In genomic region chr16:22194707-22195444, GRCh38 we compare ENCODE assay signal across 10 cellular contexts. TPM values are rescaled to one million over a fixed set of nuclear protein-coding genes. Genes with fewer than 3 reads are reported as not detected.
DNase-seq lines count a peak whose midpoint lies in the region; ATAC-seq, FAIRE-seq and TF ChIP-seq lines count a peak whose summit lies in the region.
"Had no signal": no experiment of that assay in that cellular context is flagged by ENCODE, and none has a peak within 500 bp of the region (broad histone marks: within the 10 kb centered on the region; RNA-seq: fewer than 3 reads in every experiment).

No MANE protein-coding gene starts in this region.

- H3K4me1 Mint-ChIP-seq in IgD-negative memory B cell = peaks cover 45 to 48% (median 46%) of the 10 kb centered on the region in 3 donors
- H3K4me1 Mint-ChIP-seq in natural killer cell treated with Interleukin-12 subunit alpha and Interleukin-12 subunit beta and Interleukin-15 and Interleukin-18, amount 100 ng/mL, for 72 hours (ENCODE audit: low read depth in 2 of 2) = peaks cover 43 to 52% of the 10 kb centered on the region in 2 donors

- no peaks in the 10 kb centered on the region for H3K27me3 ChIP-seq in K562 (ENCODE audit: control insufficient read depth in 2 of 2, insufficient read depth in 2 of 2, low read length in 2 of 2)

- H3K36me3 Mint-ChIP-seq in IgD-negative memory B cell = no peaks in the 10 kb centered on the region
- no peaks in the 10 kb centered on the region for H3K36me3 Mint-ChIP-seq in natural killer cell treated with Interleukin-12 subunit alpha and Interleukin-12 subunit beta and Interleukin-15 and Interleukin-18, amount 100 ng/mL, for 72 hours

- in situ Hi-C loops in K562 (cut with MboI) = no loop called here

- peak overlapping the region; percentile 34; the same call in 2 of the 3 replicates for H3K4me2 ChIP-seq in A549
- H3K4me2 ChIP-seq in K562 (ENCODE audit: insufficient read depth, low read length) = peak overlapping the region; percentile 93; the same call in 1 of the 2 replicates

- FAIRE-seq in A549 (lab: Jason Lieb, UNC) = no peak
- FAIRE-seq in K562 (lab: Jason Lieb, UNC) = no peak

- no TSS peak for BruUV-seq in K562 (replicated peaks; lab: Mats Ljungman, UMichigan)

- H3K9me3 ChIP-seq in A549 (no peaks in the 10 kb centered on the region), K562 (replicated peaks; ENCODE audit: control insufficient read depth, insufficient read depth, low read depth, low read length) (no peaks in the 10 kb centered on the region)

- TF ChIP-seq CTCF in A549 (IDR thresholded peaks at IDR 0.05) (no peak), K562 (IDR thresholded peaks at IDR 0.05 in 2 of 3, conservative IDR thresholded peaks at IDR 0.05 in 1 of 3; ENCODE audit: insufficient read depth in 2 of 3, low read depth in 1 of 3, low read length in 3 of 3) (no peak)

- H3K4me1 ChIP-seq in A549 = peaks cover 18% of the 10 kb centered on the region
- peaks cover 23 to 24% of the 10 kb centered on the region in 2 experiments; a peak in 4 of 5 replicates for H3K4me1 ChIP-seq in K562 (replicated peaks in 1 of 2; ENCODE audit: control insufficient read depth in 2 of 2, insufficient read depth in 2 of 2, low read length in 2 of 2)

- peak overlapping the region; percentile 94 to 100 (median 100) for H3K27ac Mint-ChIP-seq in IgD-negative memory B cell
- H3K27ac Mint-ChIP-seq in natural killer cell treated with Interleukin-12 subunit alpha and Interleukin-12 subunit beta and Interleukin-15 and Interleukin-18, amount 100 ng/mL, for 72 hours = peak overlapping the region; percentile 93 to 96

- TF ChIP-seq EP300 in A549 (IDR thresholded peaks at IDR 0.05) = no peak
- TF ChIP-seq EP300 in K562 (IDR thresholded peaks at IDR 0.05; ENCODE audit: low read length) = no peak

- H3K9ac ChIP-seq in K562 (ENCODE audit: insufficient read depth in 1 of 2, low read depth in 2 of 2, low read length in 2 of 2) = peak overlapping the region; percentile 16 to 59; a peak in 1 of 4 replicates

- H4K20me1 ChIP-seq in K562 (replicated peaks; ENCODE audit: control insufficient read depth, insufficient read depth, low read length) = no peaks in the 10 kb centered on the region

- WGBS in A549 (ENCODE audit: missing lambda C conversion rate) = 63% methylated on average over 9 of the region's 9 CpGs
- 60% methylated on average over 9 of the region's 9 CpGs for WGBS in K562 (ENCODE audit: insufficient coverage, low coverage, missing lambda C conversion rate)

- H3K4me3 Mint-ChIP-seq in IgD-negative memory B cell = peak overlapping the region; percentile 79 to 97 (median 92)
- peak overlapping the region; percentile 73 for H3K4me3 Mint-ChIP-seq in natural killer cell treated with Interleukin-12 subunit alpha and Interleukin-12 subunit beta and Interleukin-15 and Interleukin-18, amount 100 ng/mL, for 72 hours

- no peak for TF ChIP-seq POLR2A in A549 (IDR thresholded peaks at IDR 0.05; ENCODE audit: low read length)
- no peak for TF ChIP-seq POLR2A in K562 (conservative IDR thresholded peaks at IDR 0.05)

- intact Hi-C loops in K562 (cut with micrococcal nuclease) = loop anchor here (5.0 kb wide), 2 partner anchors 177 to 1038 kb away; partner anchors contain the start of genes CDR2 and LDAF1

- H3K27ac ChIP-seq in A549 = no peak overlapping the region
- H3K27ac ChIP-seq in K562 (ENCODE audit: extremely low read depth, low read depth, low read length) = 0 out of 3 replicates have a peak overlapping the region, but pooled peaks have one; percentile 20

- peaks cover 2% of the 10 kb centered on the region for H3K27me3 Mint-ChIP-seq in IgD-negative memory B cell
- H3K27me3 Mint-ChIP-seq in natural killer cell treated with Interleukin-12 subunit alpha and Interleukin-12 subunit beta and Interleukin-15 and Interleukin-18, amount 100 ng/mL, for 72 hours = no peaks in the 10 kb centered on the region

- CTCF ChIA-PET in A549 (lab: Yijun Ruan, JAX) (interaction anchor here (0.6 to 24.4 kb wide), 9 partner anchors 13 to 1491 kb away, joined by 3 to 320 read pairs (median 4); partner anchors contain the start of genes EEF2K and POLR3E), K562 (lab: Yijun Ruan, JAX; ENCODE audit: low intra/inter-chr PET ratio) (interaction anchor here (3.1 kb wide), 1 partner anchor 102 kb away, joined by 49 read pairs; the partner anchor contains the start of gene POLR3E)

- DNase-seq in A549 (ENCODE audit: low read depth in 1 of 2, low spot score in 1 of 2) = no peak
- DNase-seq in K562 (ENCODE audit: extremely low read depth in 1 of 4, low spot score in 3 of 4) = peak in 1 of 4 experiments; percentile 43
- no peak for DNase-seq in natural killer cell treated with Interleukin-12 subunit alpha and Interleukin-12 subunit beta and Interleukin-15 and Interleukin-18, amount 100 ng/mL, for 72 hours (ENCODE audit: low spot score)
- DNase-seq in KG1 (lab: John Stamatoyannopoulos, UW) = no peak
- no peak for DNase-seq in putamen (ENCODE audit: low spot score)

- H3K9me1 ChIP-seq in K562 (ENCODE audit: control insufficient read depth, insufficient read depth, low read length) = no peaks in the 10 kb centered on the region

- peaks cover 0 to 6% (median 2%) of the 10 kb centered on the region in 3 donors for H3K9me3 Mint-ChIP-seq in IgD-negative memory B cell
- peaks cover 7% of the 10 kb centered on the region for H3K9me3 Mint-ChIP-seq in natural killer cell treated with Interleukin-12 subunit alpha and Interleukin-12 subunit beta and Interleukin-15 and Interleukin-18, amount 100 ng/mL, for 72 hours

- ATAC-seq in A549 (no peak), K562 (no peak), HG03135 (IDR thresholded peaks at IDR 0.05; ENCODE audit: unreplicated experiment) (no peak), GM19023 (IDR thresholded peaks at IDR 0.05; ENCODE audit: unreplicated experiment) (no peak)
- ATAC-seq in natural killer cell treated with Interleukin-12 subunit alpha and Interleukin-12 subunit beta and Interleukin-15 and Interleukin-18, amount 100 ng/mL, for 72 hours = no peak

- H3K79me2 ChIP-seq in K562 (ENCODE audit: control insufficient read depth, insufficient read depth, low read length) = no peaks in the 10 kb centered on the region; the same call in 2 of the 3 replicates

- H3K36me3 ChIP-seq in K562 (ENCODE audit: control insufficient read depth, insufficient read depth, low read length) = no peaks in the 10 kb centered on the region; the same call in 2 of the 3 replicates

- POLR2A ChIA-PET in A549 (lab: Yijun Ruan, JAX) = no interaction called here
- POLR2A ChIA-PET in K562 (lab: Yijun Ruan, JAX) = interaction anchor here (0.6 to 1.1 kb wide), 4 partner anchors 11 to 103 kb away, joined by 3 to 7 read pairs (median 6); partner anchors contain the start of gene EEF2K

- no peak overlapping the region for H2AFZ ChIP-seq in K562 (ENCODE audit: low read depth, low read length)

- H3K4me3 ChIP-seq in A549 (no peak overlapping the region), K562 (no peak overlapping the region; the same call in 1 of the 2 replicates)

- no peak for TF ChIP-seq RAD21 in A549 (conservative IDR thresholded peaks at IDR 0.05 in 1 of 2, IDR thresholded peaks at IDR 0.05 in 1 of 2)
- no peak for TF ChIP-seq RAD21 in K562 (CRISPR knock-in tag; conservative IDR thresholded peaks at IDR 0.05 in 1 of 2, IDR thresholded peaks at IDR 0.05 in 1 of 2)

RNA-seq across cellular contexts. Expression of gene EEF2K, which starts 11.2 kb away (rescaled TPM):
- polyA plus RNA-seq in A549 (2011; rRNA removed) (8.2 and 11.6 TPM in 2 replicates), A549 (2017; fragmentation: RNase III; extraction: RNeasy Plus Mini Kit Qiagen cat#74134 plus additional on column Dnase treatment) (8.6 to 10.0 TPM (median 9.4 TPM) in 3 replicates), IgD-negative memory B cell (2.2 TPM), K562 (2011; rRNA removed) (12.2 and 13.7 TPM in 2 replicates), K562 (2014; fragmentation: Illumina TruSeq; extraction: Trizol) (23.0 and 26.3 TPM in 2 replicates), K562 (2014; fragmentation: Nextera tagmentation; extraction: Ambion mirVana) (1 to 10 TPM; 3.0 to 3.4 TPM), K562 (2014; rRNA removed) (11.3 and 15.3 TPM in 2 replicates)
- polyA plus RNA-seq in A549 (2012; cell fraction: cytosol; rRNA removed) = 7.8 and 9.8 TPM in 2 replicates
- 23.0 and 27.4 TPM in 2 replicates for polyA plus RNA-seq in A549 (2012; cell fraction: nucleus; rRNA removed)
- 24.1 and 32.6 TPM in 2 replicates for polyA minus RNA-seq in A549 (2011; rRNA and poly(A)+ RNA removed)
- 80.4 and 136 TPM in 2 replicates for total RNA-seq in K562 (2011; cell fraction: chromatin; rRNA removed; ENCODE audit: low replicate concordance)
- 75.0 and 81.5 TPM in 2 replicates for total RNA-seq in K562 (2011; cell fraction: nucleolus; rRNA removed)
- total RNA-seq in K562 (2011; cell fraction: nucleoplasm; rRNA removed) = 92.4 and 163 TPM in 2 replicates
- total RNA-seq in K562 (2014; rRNA removed) (13.1 and 14.8 TPM in 2 replicates), K562 (2014; rRNA removed; fragmentation: Illumina TruSeq; extraction: Trizol) (14.6 and 18.3 TPM in 2 replicates), K562 (2015; rRNA removed; fragmentation: Illumina TruSeq; extraction: Trizol) (12.1 and 12.9 TPM in 2 replicates), K562 (2021) (33.7 and 35.2 TPM in 2 replicates)
- polyA plus RNA-seq in K562 (2011; cell fraction: cytosol; rRNA removed) = 20.2 and 20.3 TPM in 2 replicates
- 32.2 and 38.1 TPM in 2 replicates for polyA plus RNA-seq in K562 (2011; cell fraction: nucleus; rRNA removed)
- 10.6 and 18.8 TPM in 2 replicates for polyA plus RNA-seq in K562 (2012)
- 29.6 and 31.7 TPM in 2 replicates for polyA minus RNA-seq in K562 (2011; rRNA and poly(A)+ RNA removed)
- polyA minus RNA-seq in K562 (2011; cell fraction: cytosol; rRNA and poly(A)+ RNA removed) = 28.4 and 40.3 TPM in 2 replicates
- polyA minus RNA-seq in K562 (2011; cell fraction: nucleus; rRNA and poly(A)+ RNA removed) = 12.3 and 15.8 TPM in 2 replicates
- total RNA-seq in natural killer cell treated with Interleukin-12 subunit alpha and Interleukin-12 subunit beta and Interleukin-15 and Interleukin-18, amount 100 ng/mL, for 72 hours = 10 to 100 TPM; 13.7 to 42.6 TPM

RNA-seq across cellular contexts. Expression of gene SDR42E2, which starts 32.6 kb away (rescaled TPM):
- polyA plus RNA-seq in A549 (2011; rRNA removed) (not detected in 2 replicates), A549 (2017; fragmentation: RNase III; extraction: RNeasy Plus Mini Kit Qiagen cat#74134 plus additional on column Dnase treatment) (not detected in 3 replicates), IgD-negative memory B cell (0.20 TPM), K562 (2011; rRNA removed) (0.03 and 0.08 TPM in 2 replicates), K562 (2014; fragmentation: Illumina TruSeq; extraction: Trizol) (0.04 TPM in 1 of 2 replicates, not detected in the other), K562 (2014; fragmentation: Nextera tagmentation; extraction: Ambion mirVana) (under 1 TPM; 0.04 to 0.06 TPM), K562 (2014; rRNA removed) (not detected in 2 replicates)
- polyA plus RNA-seq in A549 (2012; cell fraction: cytosol; rRNA removed) = 0.01 TPM in 1 of 2 replicates, not detected in the other
- polyA plus RNA-seq in A549 (2012; cell fraction: nucleus; rRNA removed) = not detected in 2 replicates
- polyA minus RNA-seq in A549 (2011; rRNA and poly(A)+ RNA removed) = not detected in 2 replicates
- 0.28 TPM in 1 of 2 replicates, not detected in the other for total RNA-seq in K562 (2011; cell fraction: chromatin; rRNA removed; ENCODE audit: low replicate concordance)
- 0.13 TPM in 1 of 2 replicates, not detected in the other for total RNA-seq in K562 (2011; cell fraction: nucleolus; rRNA removed)
- total RNA-seq in K562 (2011; cell fraction: nucleoplasm; rRNA removed) = 0.22 and 0.53 TPM in 2 replicates
- total RNA-seq in K562 (2014; rRNA removed) (not detected in 2 replicates), K562 (2014; rRNA removed; fragmentation: Illumina TruSeq; extraction: Trizol) (not detected in 2 replicates), K562 (2015; rRNA removed; fragmentation: Illumina TruSeq; extraction: Trizol) (0.07 TPM in 1 of 2 replicates, not detected in the other), K562 (2021) (not detected in 2 replicates)
- 0.03 TPM in 1 of 2 replicates, not detected in the other for polyA plus RNA-seq in K562 (2011; cell fraction: cytosol; rRNA removed)
- 0.06 and 0.09 TPM in 2 replicates for polyA plus RNA-seq in K562 (2011; cell fraction: nucleus; rRNA removed)
- polyA plus RNA-seq in K562 (2012) = 0.04 and 0.07 TPM in 2 replicates
- polyA minus RNA-seq in K562 (2011; rRNA and poly(A)+ RNA removed) = not detected in 2 replicates
- polyA minus RNA-seq in K562 (2011; cell fraction: cytosol; rRNA and poly(A)+ RNA removed) = not detected in 2 replicates
- 0.22 and 0.27 TPM in 2 replicates for polyA minus RNA-seq in K562 (2011; cell fraction: nucleus; rRNA and poly(A)+ RNA removed)
- under 1 TPM in 1 of 2 donors, not detected in 1; 0.22 TPM for total RNA-seq in natural killer cell treated with Interleukin-12 subunit alpha and Interleukin-12 subunit beta and Interleukin-15 and Interleukin-18, amount 100 ng/mL, for 72 hours
- total RNA-seq: renal cortical epithelial cell, RPMI7951 had no signal
